9 cellular contexts compared by ENCODE assay signal in the genomic region with DNA sequence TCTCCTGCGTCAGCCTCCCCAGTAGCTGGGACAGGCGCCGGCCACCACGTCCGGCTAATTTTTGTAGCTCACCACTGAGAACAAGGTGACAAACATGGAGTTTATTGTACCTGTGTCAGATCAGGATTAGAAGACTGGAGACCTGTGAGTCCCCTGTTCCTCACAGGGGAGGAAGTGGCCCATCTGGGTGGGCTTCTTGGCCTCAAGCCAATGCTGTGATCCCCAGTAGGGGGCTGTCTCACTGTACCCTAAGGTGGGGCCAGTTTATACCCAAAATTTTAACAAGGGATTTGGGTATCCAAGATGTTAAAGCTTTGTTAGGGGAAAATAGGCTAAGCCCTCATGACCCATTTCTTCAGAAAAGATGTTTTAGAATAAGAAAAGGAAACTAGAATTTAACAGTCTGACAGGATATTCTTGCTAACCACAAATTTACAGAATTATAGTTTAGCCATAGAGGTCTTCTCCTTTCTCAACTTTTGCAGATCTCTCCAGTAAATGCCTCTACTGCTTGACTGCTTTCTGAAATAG. TPM values are rescaled to one million over a fixed set of nuclear protein-coding genes. Genes with fewer than 3 reads are reported as not detected.
DNase-seq lines count a peak whose midpoint lies in the region; ATAC-seq, FAIRE-seq and TF ChIP-seq lines count a peak whose summit lies in the region.
"Had no signal": no experiment of that assay in that cellular context is flagged by ENCODE, and none has a peak within 500 bp of the region (broad histone marks: within the 10 kb centered on the region; RNA-seq: fewer than 3 reads in every experiment).

No MANE protein-coding gene starts in this region.

- WGBS in GM12878 (ENCODE audit: insufficient coverage, insufficient replicate concordance, low lambda C conversion rate, missing lambda C conversion rate): 1% methylated on average over 5 of the region's 5 CpGs

- RAD21 ChIA-PET in GM12878 (lab: Charles Lee; ENCODE audit: unreplicated experiment): interaction anchor here (1.0 to 8.3 kb wide), 12 partner anchors 9 to 304 kb away, joined by 3 to 234 read pairs (median 20); partner anchors contain the start of gene MXD1

- peaks cover 37% of the 10 kb centered on the region for H3K4me1 Mint-ChIP-seq in neural progenitor cell

- H3K27me3 ChIP-seq in GM12878 (replicated peaks in 1 of 2; ENCODE audit: control insufficient read depth in 2 of 2, insufficient read depth in 2 of 2, low read length in 1 of 2) (no peaks in the 10 kb centered on the region), neural progenitor cell (no peaks in the 10 kb centered on the region)

- H3K4me3 Mint-ChIP-seq in neural progenitor cell: peak overlapping the region; percentile 33

- no peaks in the 10 kb centered on the region for H3K9me3 Mint-ChIP-seq in neural progenitor cell

- peak; percentile 47 for FAIRE-seq in GM12878 (lab: Jason Lieb, UNC)

- H3K4me3 ChIP-seq in GM12878: peak overlapping the region; percentile 53
- no peak overlapping the region for H3K4me3 ChIP-seq in neural progenitor cell

- SMC1A ChIA-PET in GM12878 (lab: Charles Lee; ENCODE audit: uncharacterized antibody, unreplicated experiment): interaction anchor here (0.7 to 11.3 kb wide), 15 partner anchors 9 to 195 kb away, joined by 3 to 181 read pairs (median 9); partner anchors contain the start of genes MXD1 and PCBP1

- peaks cover 35% of the 10 kb centered on the region for H3K4me1 ChIP-seq in GM12878 (ENCODE audit: control insufficient read depth, insufficient read depth, low read length)
- H3K4me1 ChIP-seq in neural progenitor cell: peaks cover 22% of the 10 kb centered on the region

- TF ChIP-seq RAD21 in GM12878 (IDR thresholded peaks at IDR 0.05; ENCODE audit: insufficient read depth, low read depth, low read length): 0 out of 2 replicates have a peak, but pooled peaks have one; percentile 18

- H3K36me3 ChIP-seq in GM12878 (ENCODE audit: control insufficient read depth in 2 of 2, insufficient read depth in 2 of 2, low read length in 1 of 2) (no peaks in the 10 kb centered on the region), neural progenitor cell (no peaks in the 10 kb centered on the region)

- peak; percentile 45 for ATAC-seq in HG03354 (IDR thresholded peaks at IDR 0.05; ENCODE audit: poor library complexity, severe bottlenecking, unreplicated experiment)
- ATAC-seq in GM12878: peak; percentile 59
- ATAC-seq in Right ventricle myocardium superior (ENCODE audit: poor library complexity): no peak

- H3K27ac ChIP-seq in GM12878 (ENCODE audit: control insufficient read depth, insufficient read depth) (peak overlapping the region; percentile 97), neural progenitor cell (no peak overlapping the region)

- H3K9ac ChIP-seq in GM12878 (ENCODE audit: control insufficient read depth, insufficient read depth, low read length) (peak overlapping the region; percentile 90), neural progenitor cell (no peak overlapping the region)

- TF ChIP-seq CTCF in GM12878 (IDR thresholded peaks at IDR 0.05 in 2 of 3, conservative IDR thresholded peaks at IDR 0.05 in 1 of 3; ENCODE audit: control insufficient read depth in 2 of 3, extremely low read depth in 1 of 3, insufficient read depth in 1 of 3, low read depth in 3 of 3, low read length in 3 of 3): peak in 1 of 3 experiments; percentile 16; a peak in 2 of 6 replicates
- TF ChIP-seq CTCF in neural progenitor cell (IDR thresholded peaks at IDR 0.05): peak; percentile 10

- DNase-seq in Caki2 (ENCODE audit: low read depth): peak; percentile 15
- no peak for DNase-seq in GM12878 (ENCODE audit: low read depth, low spot score)
- no peak for DNase-seq in neural progenitor cell (ENCODE audit: low spot score)
- no peak for DNase-seq in cortex of kidney (lab: John Stamatoyannopoulos, UW)
- no peak for DNase-seq in SKM-1 (lab: John Stamatoyannopoulos, UW; ENCODE audit: unreplicated experiment)
- DNase-seq in putamen (ENCODE audit: low spot score): no peak
- no peak for DNase-seq in Right ventricle myocardium superior
- DNase-seq: NCI-H524 treated with DMSO at 0.1 percent for 48 hours had no signal

- peak overlapping the region; percentile 76 for H3K27ac Mint-ChIP-seq in neural progenitor cell

- no peaks in the 10 kb centered on the region for H3K36me3 Mint-ChIP-seq in neural progenitor cell

- H3K4me2 ChIP-seq in GM12878 (ENCODE audit: control insufficient read depth, insufficient read depth) (peak overlapping the region; percentile 93), neural progenitor cell (peak overlapping the region; percentile 41)

- H2AFZ ChIP-seq in GM12878 (ENCODE audit: control insufficient read depth, low read depth, low read length) (peak overlapping the region; percentile 80), neural progenitor cell (replicated peaks) (peak overlapping the region; percentile 69)

- TF ChIP-seq POLR2A in GM12878 (IDR thresholded peaks at IDR 0.05; ENCODE audit: low read depth, low read length): no peak; the same call in 1 of the 2 replicates

- CTCF ChIA-PET in GM12878 (lab: Yijun Ruan, JAX): interaction anchor here (0.8 to 3.9 kb wide), 18 partner anchors 8 to 192 kb away, joined by 3 to 22 read pairs (median 4); partner anchors contain the start of gene SNRPG

- H3K27me3 Mint-ChIP-seq in neural progenitor cell (ENCODE audit: insufficient read depth, low read depth): peaks cover 2% of the 10 kb centered on the region

- peaks cover 16% of the 10 kb centered on the region for H3F3A ChIP-seq in neural progenitor cell (ENCODE audit: low read depth)

- no peaks in the 10 kb centered on the region for H4K20me1 ChIP-seq in GM12878 (ENCODE audit: control insufficient read depth, insufficient read depth)
- no peaks in the 10 kb centered on the region for H4K20me1 ChIP-seq in neural progenitor cell (ENCODE audit: low read depth)

- TSS peak; percentile 78 for BruUV-seq in GM12878 (replicated peaks; lab: Mats Ljungman, UMichigan)

- in situ Hi-C loops in Caki2 (cut with HindIII; ENCODE audit: low pct_unique_long_range_greater_than_20kb, low sequenced_read_pairs) (no loop called here), GM12878 (cut with MboI) (loop anchor here (25.0 kb wide), 1 partner anchor 1716 kb away; no protein-coding TSS in a partner anchor)

- no peak for TF ChIP-seq EP300 in GM12878 (IDR thresholded peaks at IDR 0.05; ENCODE audit: borderline replicate concordance in 1 of 2, control insufficient read depth in 1 of 2, low read depth in 2 of 2, low read length in 2 of 2)

- intact Hi-C loops in GM12878 (cut with micrococcal nuclease; ENCODE audit: unreplicated experiment) (loop anchor here (1.0 to 10.0 kb wide), 3 partner anchors 21 to 961 kb away; partner anchors contain the start of gene NAGK), Right ventricle myocardium superior (cut with DNase I) (no loop called here)

- POLR2A ChIA-PET in GM12878 (lab: Charles Lee): interaction anchor here (0.6 to 8.7 kb wide), 11 partner anchors 10 to 258 kb away, joined by 3 to 280 read pairs (median 6); partner anchors contain the start of genes MXD1 and PCBP1

- H3K9me3 ChIP-seq in GM12878 (replicated peaks; ENCODE audit: control insufficient read depth, insufficient read depth, low read length) (no peaks in the 10 kb centered on the region), neural progenitor cell (ENCODE audit: low read depth) (no peaks in the 10 kb centered on the region)

- H3K79me2 ChIP-seq in GM12878 (ENCODE audit: control insufficient read depth, insufficient read depth, low read length) (no peaks in the 10 kb centered on the region; the same call in 1 of the 2 replicates), neural progenitor cell (ENCODE audit: low read depth) (no peaks in the 10 kb centered on the region)

TF ChIP-seq in GM12878, 131 proteins besides CTCF, POLR2A, EP300 and RAD21 (continues in another document):
- peak; percentile 64; the same call in 1 of the 2 replicates for TF ChIP-seq RUNX3 (IDR thresholded peaks at IDR 0.05; ENCODE audit: low read length)
- TF ChIP-seq MAX (IDR thresholded peaks at IDR 0.05; ENCODE audit: low read depth, low read length): no peak
- peak; percentile 73; the same call in 1 of the 2 replicates for TF ChIP-seq SPI1 (IDR thresholded peaks at IDR 0.05; ENCODE audit: borderline replicate concordance, insufficient read depth, low read depth, low read length)
- TF ChIP-seq HCFC1 (IDR thresholded peaks at IDR 0.05; ENCODE audit: low read length): no peak

RNA-seq across cellular contexts. Expression of gene PCBP1, which starts 16.3 kb away (rescaled TPM):
- total RNA-seq in Caki2 (2014; rRNA removed; shearing (Covaris generic); ENCODE audit: low replicate concordance): 127 and 135 TPM in 2 replicates
- 26.7 and 27.7 TPM in 2 replicates for total RNA-seq in GM12878 (2013; cell fraction: nucleolus; rRNA removed)
- total RNA-seq in GM12878 (2014; rRNA removed): 64.0 and 84.2 TPM in 2 replicates
- 45.5 and 47.3 TPM in 2 replicates for total RNA-seq in GM12878 (2014; rRNA removed; fragmentation: Illumina TruSeq; extraction: Trizol)
- total RNA-seq in GM12878 (2021): 494 and 497 TPM in 2 replicates
- polyA plus RNA-seq in GM12878 (2011; ENCODE audit: low read depth): 211 TPM
- 83.5 and 121 TPM in 2 replicates for polyA plus RNA-seq in GM12878 (2011; rRNA removed)
- polyA plus RNA-seq in GM12878 (2011; cell fraction: cytosol; rRNA removed): 149 and 196 TPM in 2 replicates
- polyA plus RNA-seq in GM12878 (2011; cell fraction: nucleus; rRNA removed): 123 and 173 TPM in 2 replicates
- polyA plus RNA-seq in GM12878 (2012): 433 and 458 TPM in 2 replicates
- polyA plus RNA-seq in GM12878 (2014; fragmentation: Illumina TruSeq; extraction: Trizol): 304 and 338 TPM in 2 replicates
- polyA plus RNA-seq in GM12878 (2014; fragmentation: Nextera tagmentation; extraction: Ambion mirVana): 10 to 100 TPM; 24.4 to 28.9 TPM
- 221 and 272 TPM in 2 replicates for polyA plus RNA-seq in GM12878 (2014; rRNA removed)
- polyA plus RNA-seq in GM12878 (2016; fragmentation: Nextera tagmentation; extraction: Ambion mirVana): 100 to 1,000 TPM; 138 to 259 TPM
- 85.5 and 116 TPM in 2 replicates for polyA minus RNA-seq in GM12878 (2011; rRNA and poly(A)+ RNA removed)
- polyA minus RNA-seq in GM12878 (2011; cell fraction: cytosol; rRNA and poly(A)+ RNA removed): 83.9 and 87.5 TPM in 2 replicates
- 37.4 and 58.0 TPM in 2 replicates for polyA minus RNA-seq in GM12878 (2011; cell fraction: nucleus; rRNA and poly(A)+ RNA removed)
- 62.0 and 82.0 TPM in 2 replicates for total RNA-seq in neural progenitor cell (ENCODE audit: low replicate concordance)
- total RNA-seq in Right ventricle myocardium superior: 201 TPM
